Comparison of ENCODE assay signal across 8 cellular contexts in the genomic region with DNA sequence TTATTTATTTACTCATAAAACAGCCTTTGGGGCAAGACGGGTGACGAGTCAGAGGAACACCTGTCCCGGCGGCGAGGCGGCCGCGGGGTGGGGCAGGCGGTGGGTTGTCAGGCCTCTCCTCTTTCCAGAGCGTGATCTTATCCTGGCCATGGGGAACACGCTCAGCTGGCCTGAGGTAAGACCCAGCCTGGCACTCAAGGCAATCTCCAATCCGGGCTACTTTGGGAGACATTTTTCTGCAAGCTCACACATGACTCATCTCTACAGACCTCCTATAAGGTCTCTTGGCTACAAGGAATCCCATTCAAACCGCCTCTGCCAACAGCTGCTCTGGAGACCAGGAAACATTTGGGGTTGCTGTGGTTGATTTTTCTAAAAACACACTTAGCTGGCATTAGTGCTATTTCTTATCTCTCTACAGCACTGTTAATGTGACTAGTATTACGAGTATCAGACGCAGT. TPM values are rescaled to one million over a fixed set of nuclear protein-coding genes. Genes with fewer than 3 reads are reported as not detected.
DNase-seq lines count a peak whose midpoint lies in the region; ATAC-seq and TF ChIP-seq lines count a peak whose summit lies in the region.

No MANE protein-coding gene starts in this region.

- H3K36me3 Mint-ChIP-seq in IgD-negative memory B cell = peaks cover 5% of the 10 kb centered on the region

- POLR2A ChIA-PET in GM10248 (lab: Yijun Ruan, JAX) = interaction anchor here (0.7 to 2.7 kb wide), 5 partner anchors 9 to 67 kb away, joined by 3 to 7 read pairs (median 3); no protein-coding TSS in a partner anchor

- peaks cover 63 to 75% (median 73%) of the 10 kb centered on the region in 3 donors for H3K4me1 Mint-ChIP-seq in IgD-negative memory B cell

- peak overlapping the region; percentile 94 to 99 (median 95) for H3K27ac Mint-ChIP-seq in IgD-negative memory B cell

- DNase-seq in COLO668 (lab: John Stamatoyannopoulos, UW; ENCODE audit: unreplicated experiment) (peak; percentile 67), UCSD-AML1 (lab: John Stamatoyannopoulos, UW; ENCODE audit: unreplicated experiment) (peak; percentile 50), myocyte (ENCODE audit: low read depth) (peak; percentile 100), NCI-H2081 (lab: John Stamatoyannopoulos, UW) (no peak), GM10248 (ENCODE audit: extremely low spot score) (no peak)
- peak; percentile 38 for DNase-seq in effector CD4-positive, alpha-beta T cell

- no peak for ATAC-seq in HG02981 (IDR thresholded peaks at IDR 0.05; ENCODE audit: unreplicated experiment)

- no peaks in the 10 kb centered on the region for H3K27me3 Mint-ChIP-seq in IgD-negative memory B cell

- CTCF ChIA-PET in GM10248 (lab: Yijun Ruan, JAX) = interaction anchor here (0.8 to 8.2 kb wide), 6 partner anchors 8 to 142 kb away, joined by 3 to 84 read pairs (median 7); a partner anchor contains a TSS

- H3K9me3 Mint-ChIP-seq in IgD-negative memory B cell = no peaks in the 10 kb centered on the region

- peak overlapping the region; percentile 71 to 85 (median 78) for H3K4me3 Mint-ChIP-seq in IgD-negative memory B cell

- no peak for TF ChIP-seq CTCF in GM10248 (IDR thresholded peaks at IDR 0.05; ENCODE audit: control extremely low read depth, extremely low read depth, low read depth, missing control alignments)

RNA-seq across cellular contexts. Expression of a gene that starts 6.2 kb away (rescaled TPM):
- polyA plus RNA-seq in IgD-negative memory B cell = 40.8 TPM
- total RNA-seq in myocyte = 274 and 290 TPM in 2 replicates
- 225 TPM for polyA plus RNA-seq in myocyte (2012)

Comparison
In these comparisons a context has a peak if more than half of its experiments do, and no peak if none do; other contexts are left out.
1. DNase-seq: peak in COLO668 (single experiment), UCSD-AML1 (single experiment), effector CD4-positive, alpha-beta T cell (single experiment) and myocyte (single experiment); none in NCI-H2081 (0 of 2) and GM10248 (single experiment).